Comparison of ENCODE assay signal across 16 cellular contexts in genomic region chr3:155646554-155647189, GRCh38.
DNase-seq lines count a peak whose midpoint lies in the region; ATAC-seq and TF ChIP-seq lines count a peak whose summit lies in the region.
"Had no signal": no experiment of that assay in that cellular context is flagged by ENCODE, and none has a peak within 500 bp of the region (broad histone marks: within the 10 kb centered on the region; RNA-seq: fewer than 3 reads in every experiment).

No MANE protein-coding gene starts in this region.

- H3K4me1 ChIP-seq in PC-3 (ENCODE audit: insufficient read depth, low read length), result no peaks in the 10 kb centered on the region
- peaks cover under 1 to 34% (median 18%) of the 10 kb centered on the region in 4 donors for H3K4me1 ChIP-seq in stomach

- H3K9me3 ChIP-seq in PC-3 (ENCODE audit: low read length) (no peaks in the 10 kb centered on the region), stomach (no peaks in the 10 kb centered on the region)

- intact Hi-C loops in PC-3 (cut with micrococcal nuclease), result no loop called here
- intact Hi-C loops in left colon (cut with DNase I, micrococcal nuclease), result no loop called here
- intact Hi-C loops in stomach (cut with DNase I; ENCODE audit: low total_unique reads), result no loop called here

- BruUV-seq in PC-3 (replicated peaks; lab: Mats Ljungman, UMichigan), result no TSS peak

- H3K4me3 ChIP-seq in HL-60 (replicated peaks; ENCODE audit: insufficient read depth, low read length) (no peak overlapping the region), PC-3 (ENCODE audit: low read length) (no peak overlapping the region), stomach (no peak overlapping the region)

- TF ChIP-seq POLR2A in stomach (IDR thresholded peaks at IDR 0.05), result no peak

- H3K36me3 ChIP-seq in PC-3 (ENCODE audit: low read depth, low read length) (no peaks in the 10 kb centered on the region), stomach (no peaks in the 10 kb centered on the region)

- CTCF ChIA-PET in PC-3 (lab: Charles Lee), result no interaction called here

- no peaks in the 10 kb centered on the region for H3K9me2 ChIP-seq in PC-3 (replicated peaks; ENCODE audit: low read length)

- no peak overlapping the region for H2AFZ ChIP-seq in PC-3 (ENCODE audit: low read length)

- H3K9ac ChIP-seq in PC-3 (ENCODE audit: low read length), result no peak overlapping the region
- H3K9ac ChIP-seq: KMS-11 had no signal

- no peaks in the 10 kb centered on the region for H3K79me2 ChIP-seq in PC-3 (ENCODE audit: low read length)

- H3F3A ChIP-seq in PC-3 (ENCODE audit: low read length, unreplicated experiment), result no peaks in the 10 kb centered on the region

- H4K20me1 ChIP-seq in PC-3 (ENCODE audit: low read length), result no peaks in the 10 kb centered on the region

- DNase-seq in HL-60 (ENCODE audit: low read depth in 1 of 2, low spot score in 1 of 2) (no peak), PC-3 (no peak), left colon (no peak), stomach (no peak), cerebellar cortex (ENCODE audit: low spot score) (no peak)
- DNase-seq: COR-L47, DMS 273 treated with DMSO at 0.1 percent for 48 hours, GF-D8, HCEC 1CT, NCI-H1092 treated with DMSO at 0.1 percent for 48 hours, NCI-H146, NCI-H2081, NCI-H446 treated with DMSO at 0.1 percent for 48 hours had no signal

- H3K27me3 ChIP-seq in HL-60 (ENCODE audit: insufficient read depth, poor library complexity, severe bottlenecking), result no peaks in the 10 kb centered on the region
- H3K27me3 ChIP-seq in PC-3 (ENCODE audit: low read length), result no peaks in the 10 kb centered on the region
- H3K27me3 ChIP-seq in stomach, result no peaks in the 10 kb centered on the region

- 25 to 52% (median 32%) methylated on average over 3 of the region's 3 CpGs for WGBS in stomach, 5 donors

- TF ChIP-seq CTCF in HL-60 (IDR thresholded peaks at IDR 0.05; ENCODE audit: insufficient read depth, low read length) (no peak), PC-3 (conservative IDR thresholded peaks at IDR 0.05; ENCODE audit: low read depth, low read length) (no peak), stomach (IDR thresholded peaks at IDR 0.05) (no peak)

- no peak overlapping the region for H3K4me2 ChIP-seq in PC-3 (ENCODE audit: low read length)
- H3K4me2 ChIP-seq: KMS-11 had no signal

- POLR2A ChIA-PET in PC-3 (lab: Charles Lee; ENCODE audit: unreplicated experiment), result no interaction called here

- H3K27ac ChIP-seq in HL-60 (replicated peaks) (peak overlapping the region; percentile 8; the same call in 1 of the 2 replicates), PC-3 (ENCODE audit: low read length) (no peak overlapping the region), stomach (peak overlapping the region; percentile 54 to 78 (median 65))
- H3K27ac ChIP-seq: KMS-11 had no signal

- ATAC-seq in PC-3, result peak; percentile 43; the same call in 1 of the 2 replicates
- ATAC-seq in left colon, result peak; percentile 27
- ATAC-seq in GM19351 (IDR thresholded peaks at IDR 0.05; ENCODE audit: unreplicated experiment), result no peak
- ATAC-seq in HG02885 (IDR thresholded peaks at IDR 0.05; ENCODE audit: poor library complexity, unreplicated experiment), result no peak

- no peak for TF ChIP-seq EP300 in stomach (IDR thresholded peaks at IDR 0.05)

Comparison
In these comparisons a context has a peak if more than half of its experiments do, and no peak if none do; other contexts are left out.
1. ATAC-seq: peak in PC-3 (single experiment) and left colon (single experiment); none in GM19351 (single experiment) and HG02885 (single experiment).